ENCODE assay signal across 14 cellular contexts in the genomic region with DNA sequence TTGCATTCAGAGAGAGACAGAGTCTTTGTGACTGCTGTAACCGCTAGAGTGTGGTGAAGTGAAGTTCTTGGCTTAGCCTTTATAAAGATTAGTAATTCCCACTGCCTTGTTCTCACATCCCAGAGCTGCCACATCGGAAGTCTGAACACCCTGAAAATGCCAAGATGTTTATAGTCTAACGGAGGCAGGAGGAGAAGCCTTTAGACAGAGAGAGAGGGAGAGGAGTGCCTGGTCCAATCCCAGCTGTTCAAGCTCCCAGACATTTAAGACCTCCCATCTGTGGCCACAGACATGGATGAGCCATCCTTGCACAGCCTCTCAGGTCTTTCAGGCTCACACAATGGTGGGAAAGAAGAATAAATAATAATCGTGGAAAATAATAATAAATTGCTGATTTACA.
"Had no signal": no experiment of that assay in that cellular context is flagged by ENCODE, and none has a peak within 500 bp of the region (broad histone marks: within the 10 kb centered on the region; RNA-seq: fewer than 3 reads in every experiment).

No MANE protein-coding gene starts in this region.

- FAIRE-seq: endothelial cell of umbilical vein, keratinocyte had no signal

- ATAC-seq: activated CD8-positive, alpha-beta T cell treated with anti-CD3 and anti-CD28 coated beads, Interleukin-2, amount 10 ng/mL, durations not matched to agents 7 days and 5 days; activated naive CD8-positive, alpha-beta T cell treated with anti-CD3 and anti-CD28 coated beads, Interleukin-2, amount 50 U/mL, for 24 hours; left ventricle myocardium superior had no signal

- DNase-seq: activated CD4-positive, alpha-beta T cell treated with anti-CD3 and anti-CD28 coated beads for 48 hours; activated CD8-positive, alpha-beta memory T cell treated with anti-CD3 and anti-CD28 coated beads, Interleukin-2, amount 50 U/mL, for 48 hours; activated CD8-positive, alpha-beta T cell treated with anti-CD3 and anti-CD28 coated beads, Interleukin-2, amount 10 ng/mL, durations not matched to agents 7 days and 5 days; activated naive CD4-positive, alpha-beta T cell treated with Interleukin-2 at 50 U/mL for 16 hours; activated naive CD8-positive, alpha-beta T cell treated with anti-CD3 and anti-CD28 coated beads, Interleukin-2, amount 50 U/mL, for 24 hours; left ventricle myocardium superior; mesendoderm; stimulated activated CD4-positive, alpha-beta T cell treated with anti-CD3 and anti-CD28 coated beads, Interleukin-15, amount 100 ng/mL, for 24 hours; stimulated activated CD4-positive, alpha-beta T cell treated with anti-CD3 and anti-CD28 coated beads, Interleukin-4, amount 100 ng/mL, for 4 hours; stomach had no signal

- H3K27ac ChIP-seq: ascending aorta, parathyroid adenoma, stomach had no signal

- H3K4me1 ChIP-seq: ascending aorta, parathyroid adenoma, stomach had no signal

- H3K36me3 ChIP-seq: ascending aorta, stomach had no signal

- H3K4me3 ChIP-seq: ascending aorta, stomach had no signal

- H3K27me3 ChIP-seq: ascending aorta, stomach had no signal

- H3K9me3 ChIP-seq: ascending aorta, stomach had no signal
